In the genomic region with DNA sequence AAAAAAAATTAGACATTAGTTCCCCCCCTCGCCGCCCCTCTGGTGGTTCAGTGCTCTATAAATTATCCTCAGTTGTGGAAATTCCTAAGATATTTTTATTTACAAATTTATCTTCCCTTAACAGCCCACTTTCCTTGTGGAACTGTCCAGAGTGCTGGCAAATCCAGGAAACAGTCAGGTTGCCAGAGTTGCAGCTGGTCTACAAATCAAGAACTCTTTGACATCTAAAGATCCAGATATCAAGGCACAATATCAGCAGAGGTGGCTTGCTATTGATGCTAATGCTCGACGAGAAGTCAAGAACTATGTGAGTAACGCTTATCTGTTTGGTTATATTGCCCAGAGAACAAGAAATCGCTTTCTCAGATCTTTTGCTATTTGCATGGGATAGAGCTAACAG, we compare ENCODE assay signal across 10 cellular contexts. TPM values are rescaled to one million over a fixed set of nuclear protein-coding genes. Genes with fewer than 3 reads are reported as not detected.
DNase-seq lines count a peak whose midpoint lies in the region; ATAC-seq, FAIRE-seq and TF ChIP-seq lines count a peak whose summit lies in the region.
"Had no signal": no experiment of that assay in that cellular context is flagged by ENCODE, and none has a peak within 500 bp of the region (broad histone marks: within the 10 kb centered on the region; RNA-seq: fewer than 3 reads in every experiment).

No MANE protein-coding gene starts in this region.

- no peaks in the 10 kb centered on the region for H3K9me2 ChIP-seq in GM23338 (ENCODE audit: insufficient read depth)

- no peak for TF ChIP-seq POLR2A in A549 (IDR thresholded peaks at IDR 0.05; ENCODE audit: low read length)

- H3K36me3 ChIP-seq in GM23338 (ENCODE audit: insufficient read depth) (peaks cover 62% of the 10 kb centered on the region), iPS-18a (ENCODE audit: control insufficient read depth, low read depth, low read length) (peaks cover 67% of the 10 kb centered on the region)

- ATAC-seq in A549 (no peak), GM23338 (no peak)
- ATAC-seq in activated CD8-positive, alpha-beta T cell treated with anti-CD3 and anti-CD28 coated beads, Interleukin-2, amount 10 ng/mL, durations not matched to agents 7 days and 5 days = no peak

- no peak for TF ChIP-seq CTCF in A549 (IDR thresholded peaks at IDR 0.05)
- TF ChIP-seq CTCF in GM23338 (conservative IDR thresholded peaks at IDR 0.05; ENCODE audit: low read depth in 2 of 2) = no peak

- FAIRE-seq in A549 (lab: Jason Lieb, UNC) = no peak
- FAIRE-seq: GM12891 had no signal

- peaks cover 16% of the 10 kb centered on the region for H3K27me3 Mint-ChIP-seq in GM23338 (ENCODE audit: insufficient read depth, low read depth, poor library complexity)
- H3K27me3 Mint-ChIP-seq in activated CD8-positive, alpha-beta T cell treated with anti-CD3 and anti-CD28 coated beads, Interleukin-2, amount 10 ng/mL, durations not matched to agents 7 days and 5 days (ENCODE audit: low read depth) = no peaks in the 10 kb centered on the region

- H3K9ac ChIP-seq in iPS-18a (ENCODE audit: low read length) = no peak overlapping the region

- no peak overlapping the region for H3K27ac ChIP-seq in A549
- H3K27ac ChIP-seq in GM23338 (ENCODE audit: low read depth) = peak overlapping the region; percentile 23
- H3K27ac ChIP-seq in iPS-18a (ENCODE audit: low read length) = no peak overlapping the region
- H3K27ac ChIP-seq: C4-2B had no signal

- H3K27me3 ChIP-seq in GM23338 (ENCODE audit: insufficient read depth) = no peaks in the 10 kb centered on the region
- no peaks in the 10 kb centered on the region for H3K27me3 ChIP-seq in iPS-18a (ENCODE audit: control insufficient read depth, insufficient read depth, low read length)

- DNase-seq in A549 (ENCODE audit: low read depth in 1 of 2, low spot score in 1 of 2) (no peak), GM23338 (ENCODE audit: low spot score) (no peak), CD1c-positive myeloid dendritic cell (ENCODE audit: extremely low spot score) (no peak), NCI-H187 (lab: John Stamatoyannopoulos, UW) (no peak), NCI-H1048 (lab: John Stamatoyannopoulos, UW) (no peak), NCI-H446 (lab: John Stamatoyannopoulos, UW) (no peak)
- DNase-seq in activated CD8-positive, alpha-beta T cell treated with anti-CD3 and anti-CD28 coated beads, Interleukin-2, amount 10 ng/mL, durations not matched to agents 7 days and 5 days = no peak

- WGBS in A549 (ENCODE audit: missing lambda C conversion rate) = 95% methylated on average over 6 of the region's 6 CpGs

- H2AFZ ChIP-seq in GM23338 = no peak overlapping the region

- H3K27ac Mint-ChIP-seq in GM23338 = peak overlapping the region; percentile 68; the same call in 1 of the 2 replicates
- H3K27ac Mint-ChIP-seq in activated CD8-positive, alpha-beta T cell treated with anti-CD3 and anti-CD28 coated beads, Interleukin-2, amount 10 ng/mL, durations not matched to agents 7 days and 5 days = peak overlapping the region; percentile 64

- POLR2A ChIA-PET in A549 (lab: Yijun Ruan, JAX) = interaction anchor here (6.7 kb wide), 1 partner anchor 11 kb away, joined by 48 read pairs; no protein-coding TSS in a partner anchor
- POLR2A ChIA-PET in activated CD8-positive, alpha-beta T cell treated with anti-CD3 and anti-CD28 coated beads, Interleukin-2, amount 10 ng/mL, durations not matched to agents 7 days and 5 days (lab: Charles Lee) = interaction anchor here (1.4 kb wide), 1 partner anchor 24 kb away, joined by 3 read pairs; no protein-coding TSS in a partner anchor

- no peaks in the 10 kb centered on the region for H3K9me3 ChIP-seq in A549
- H3K9me3 ChIP-seq in iPS-18a (ENCODE audit: control insufficient read depth, low read depth, low read length) = no peaks in the 10 kb centered on the region

- H3K36me3 Mint-ChIP-seq in GM23338 (ENCODE audit: low read depth) = peaks cover 73% of the 10 kb centered on the region
- peaks cover 72% of the 10 kb centered on the region for H3K36me3 Mint-ChIP-seq in activated CD8-positive, alpha-beta T cell treated with anti-CD3 and anti-CD28 coated beads, Interleukin-2, amount 10 ng/mL, durations not matched to agents 7 days and 5 days (ENCODE audit: low read depth)

- H3F3A ChIP-seq in GM23338 (replicated peaks; ENCODE audit: low read depth) = peaks cover 48% of the 10 kb centered on the region

- H3K4me3 ChIP-seq in A549 (no peak overlapping the region), GM23338 (peak overlapping the region; percentile 22; the same call in 1 of the 2 replicates), iPS-18a (ENCODE audit: low read length) (peak overlapping the region; percentile 27)

- TF ChIP-seq RAD21 in A549 (conservative IDR thresholded peaks at IDR 0.05 in 1 of 2, IDR thresholded peaks at IDR 0.05 in 1 of 2) = no peak

- peaks cover 80% of the 10 kb centered on the region for H3K79me2 ChIP-seq in GM23338 (replicated peaks; ENCODE audit: insufficient read depth)

- H3K4me3 Mint-ChIP-seq in GM23338 = peak overlapping the region; percentile 54
- H3K4me3 Mint-ChIP-seq in activated CD8-positive, alpha-beta T cell treated with anti-CD3 and anti-CD28 coated beads, Interleukin-2, amount 10 ng/mL, durations not matched to agents 7 days and 5 days = peak overlapping the region; percentile 54

- no peaks in the 10 kb centered on the region; the same call in 2 of the 3 replicates for H3K9me3 Mint-ChIP-seq in GM23338
- no peaks in the 10 kb centered on the region for H3K9me3 Mint-ChIP-seq in activated CD8-positive, alpha-beta T cell treated with anti-CD3 and anti-CD28 coated beads, Interleukin-2, amount 10 ng/mL, durations not matched to agents 7 days and 5 days (ENCODE audit: insufficient read depth)

- H3K4me2 ChIP-seq in A549 (peak overlapping the region; percentile 75), GM23338 (0 out of 2 replicates have a peak overlapping the region, but pooled peaks have one; percentile 99)

- CTCF ChIA-PET in A549 (lab: Yijun Ruan, JAX) = interaction anchor here (0.8 to 8.8 kb wide), 3 partner anchors 12 to 37 kb away, joined by 3 to 138 read pairs (median 4); no protein-coding TSS in a partner anchor
- CTCF ChIA-PET in activated CD8-positive, alpha-beta T cell treated with anti-CD3 and anti-CD28 coated beads, Interleukin-2, amount 10 ng/mL, durations not matched to agents 7 days and 5 days (lab: Charles Lee) = interaction anchor here (5.6 to 8.7 kb wide), 2 partner anchors 12 to 48 kb away, joined by 21 to 95 read pairs; no protein-coding TSS in a partner anchor

- H3K4me1 ChIP-seq in A549 = peaks cover 46% of the 10 kb centered on the region
- H3K4me1 ChIP-seq in GM23338 (ENCODE audit: insufficient read depth) = peaks cover 19% of the 10 kb centered on the region
- H3K4me1 ChIP-seq in iPS-18a (ENCODE audit: control insufficient read depth, low read depth, low read length) = peaks cover 17% of the 10 kb centered on the region

- H4K20me1 ChIP-seq in GM23338 (replicated peaks; ENCODE audit: insufficient read depth) = peaks cover 60% of the 10 kb centered on the region

- H3K4me1 Mint-ChIP-seq in GM23338 = peaks cover 26% of the 10 kb centered on the region
- peaks cover 64% of the 10 kb centered on the region for H3K4me1 Mint-ChIP-seq in activated CD8-positive, alpha-beta T cell treated with anti-CD3 and anti-CD28 coated beads, Interleukin-2, amount 10 ng/mL, durations not matched to agents 7 days and 5 days (ENCODE audit: low read depth)

- TF ChIP-seq EP300 in A549 (IDR thresholded peaks at IDR 0.05) = no peak

TF ChIP-seq in GM23338, 12 proteins besides CTCF, POLR2A, EP300 and RAD21 (continues in another document):
- TF ChIP-seq STAT1 (IDR thresholded peaks at IDR 0.05; ENCODE audit: unreplicated experiment) = no peak

RNA-seq across cellular contexts. Expression of a gene that starts 2.9 kb away (rescaled TPM):
- 358 and 452 TPM in 2 replicates for polyA plus RNA-seq in A549 (2011; rRNA removed)
- 106 and 139 TPM in 2 replicates for polyA plus RNA-seq in A549 (2012; cell fraction: cytosol; rRNA removed)
- polyA plus RNA-seq in A549 (2012; cell fraction: nucleus; rRNA removed) = 126 and 194 TPM in 2 replicates
- polyA plus RNA-seq in A549 (2017; fragmentation: RNase III; extraction: RNeasy Plus Mini Kit Qiagen cat#74134 plus additional on column Dnase treatment) = 315 to 338 TPM (median 320 TPM) in 3 replicates
- 388 and 417 TPM in 2 replicates for polyA minus RNA-seq in A549 (2011; rRNA and poly(A)+ RNA removed)
- total RNA-seq in GM23338 (2014; rRNA removed; shearing (Covaris generic)) = 526 and 599 TPM in 2 replicates
- polyA plus RNA-seq in GM23338 (2016; fragmentation: Nextera tagmentation; extraction: Ambion mirVana) = 219 and 274 TPM in 2 replicates
- total RNA-seq in activated CD8-positive, alpha-beta T cell treated with anti-CD3 and anti-CD28 coated beads, Interleukin-2, amount 10 ng/mL, durations not matched to agents 7 days and 5 days = 100 to 1,000 TPM; 413 to 427 TPM

RNA-seq across cellular contexts. Expression of a gene that starts 41.4 kb away (rescaled TPM):
- polyA plus RNA-seq in A549 (2011; rRNA removed) = 3.3 and 3.4 TPM in 2 replicates
- 5.8 and 8.3 TPM in 2 replicates for polyA plus RNA-seq in A549 (2012; cell fraction: cytosol; rRNA removed)
- polyA plus RNA-seq in A549 (2012; cell fraction: nucleus; rRNA removed) = 12.9 and 18.7 TPM in 2 replicates
- polyA plus RNA-seq in A549 (2017; fragmentation: RNase III; extraction: RNeasy Plus Mini Kit Qiagen cat#74134 plus additional on column Dnase treatment) = 7.1 to 9.5 TPM (median 9.3 TPM) in 3 replicates
- 3.0 and 3.7 TPM in 2 replicates for polyA minus RNA-seq in A549 (2011; rRNA and poly(A)+ RNA removed)
- 10.6 and 12.1 TPM in 2 replicates for total RNA-seq in GM23338 (2014; rRNA removed; shearing (Covaris generic))
- polyA plus RNA-seq in GM23338 (2016; fragmentation: Nextera tagmentation; extraction: Ambion mirVana) = 2.2 and 2.5 TPM in 2 replicates
- total RNA-seq in activated CD8-positive, alpha-beta T cell treated with anti-CD3 and anti-CD28 coated beads, Interleukin-2, amount 10 ng/mL, durations not matched to agents 7 days and 5 days = 1 to 10 TPM; 2.4 to 3.7 TPM
